In the genomic region with DNA sequence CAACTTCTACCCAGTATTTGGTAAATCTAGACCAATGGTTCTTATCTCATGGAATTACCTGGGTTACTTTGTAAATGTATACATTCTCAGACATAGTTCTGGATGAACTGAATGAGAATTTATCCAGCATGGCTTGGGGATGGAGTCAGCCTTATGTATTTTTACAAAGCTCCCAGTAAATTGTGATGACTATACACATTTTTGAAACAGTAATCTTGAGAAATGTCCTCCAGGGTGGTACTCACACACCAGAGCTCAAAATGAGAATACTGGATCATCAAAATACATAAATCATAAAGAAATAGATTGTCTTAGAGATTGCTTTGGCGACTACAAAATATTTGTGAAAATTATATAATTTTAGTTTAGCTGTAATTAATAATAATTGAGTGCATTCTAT, we compare ENCODE assay signal across 33 cellular contexts.
"Had no signal": no experiment of that assay in that cellular context is flagged by ENCODE, and none has a peak within 500 bp of the region (broad histone marks: within the 10 kb centered on the region; RNA-seq: fewer than 3 reads in every experiment).

No MANE protein-coding gene starts in this region.

- DNase-seq: activated effector memory CD4-positive, alpha-beta T cell treated with anti-CD3 and anti-CD28 coated beads, Interleukin-2, amount 50 U/mL, for 16 hours; activated effector memory CD4-positive, alpha-beta T cell treated with Interleukin-2 at 50 U/mL for 16 hours; activated gamma-delta T cell; activated gamma-delta T cell treated with Interleukin-2 at 50 U/mL for 16 hours; activated naive CD4-positive, alpha-beta T cell; activated naive CD4-positive, alpha-beta T cell treated with anti-CD3 and anti-CD28 coated beads for 36 hours; activated naive CD4-positive, alpha-beta T cell treated with anti-CD3 and anti-CD28 coated beads, Interleukin-2, amount 10 ng/mL, durations not matched to agents 7 days and 5 days; activated naive CD4-positive, alpha-beta T cell treated with anti-CD3 and anti-CD28 coated beads, Interleukin-2, amount 50 U/mL, for 16 hours; activated naive CD4-positive, alpha-beta T cell treated with Interleukin-2 at 50 U/mL for 16 hours; activated naive CD8-positive, alpha-beta T cell treated with anti-CD3 and anti-CD28 coated beads for 36 hours; activated naive CD8-positive, alpha-beta T cell treated with anti-CD3 and anti-CD28 coated beads, Interleukin-2, amount 10 ng/mL, durations not matched to agents 7 days and 5 days; activated naive CD8-positive, alpha-beta T cell treated with anti-CD3 and anti-CD28 coated beads, Interleukin-2, amount 50 U/mL, for 24 hours; activated T-cell treated with anti-CD3 and anti-CD28 coated beads, Interleukin-2, amount 50 U/mL, for 1 hour; activated T-cell treated with anti-CD3 and anti-CD28 coated beads, Interleukin-2, amount 50 U/mL, for 24 hours; activated T-cell treated with anti-CD3 and anti-CD28 coated beads, Interleukin-2, amount 50 U/mL, for 4 hours; activated T-cell treated with anti-CD3 and anti-CD28 coated beads, Interleukin-2, amount 50 U/mL, for 48 hours; activated T-cell treated with anti-CD3 and anti-CD28 coated beads, Interleukin-2, amount 50 U/mL, for 72 hours; adrenal gland; amniotic stem cell; amygdala; anterior cingulate cortex; aorta; brain microvascular endothelial cell; caudate nucleus; central memory CD4-positive, alpha-beta T cell; cerebellar nuclear complex had no signal

- H3K9me3 ChIP-seq: ascending aorta, breast epithelium had no signal

- H3K27ac ChIP-seq: adrenal gland, ascending aorta, brain microvascular endothelial cell, breast epithelium, cardiac muscle cell had no signal

- H3K4me3 ChIP-seq: adrenal gland, ascending aorta, breast epithelium, cardiac muscle cell had no signal

- FAIRE-seq: astrocyte, bronchial epithelial cell had no signal

- ATAC-seq: activated naive CD4-positive, alpha-beta T cell treated with anti-CD3 and anti-CD28 coated beads, Interleukin-2, amount 50 U/mL, for 72 hours; activated naive CD8-positive, alpha-beta T cell treated with anti-CD3 and anti-CD28 coated beads, Interleukin-2, amount 50 U/mL, for 24 hours; activated T-cell treated with anti-CD3 and anti-CD28 coated beads, Interleukin-2, amount 50 U/mL, for 4 hours; activated T-cell treated with anti-CD3 and anti-CD28 coated beads, Interleukin-2, amount 50 U/mL, for 72 hours; activated T-helper 17 cell treated with anti-CD3 and anti-CD28 coated beads, Interleukin-2, amount 50 U/mL, for 72 hours had no signal

- H3K4me1 ChIP-seq: adrenal gland, ascending aorta, breast epithelium had no signal

- H3K36me3 ChIP-seq: adrenal gland, ascending aorta, brain microvascular endothelial cell, breast epithelium, cardiac muscle cell had no signal

- H3K27me3 ChIP-seq: adrenal gland, ascending aorta, brain microvascular endothelial cell, breast epithelium, cardiac muscle cell had no signal
